Comparison of ENCODE assay signal across 10 cellular contexts in the genomic region with DNA sequence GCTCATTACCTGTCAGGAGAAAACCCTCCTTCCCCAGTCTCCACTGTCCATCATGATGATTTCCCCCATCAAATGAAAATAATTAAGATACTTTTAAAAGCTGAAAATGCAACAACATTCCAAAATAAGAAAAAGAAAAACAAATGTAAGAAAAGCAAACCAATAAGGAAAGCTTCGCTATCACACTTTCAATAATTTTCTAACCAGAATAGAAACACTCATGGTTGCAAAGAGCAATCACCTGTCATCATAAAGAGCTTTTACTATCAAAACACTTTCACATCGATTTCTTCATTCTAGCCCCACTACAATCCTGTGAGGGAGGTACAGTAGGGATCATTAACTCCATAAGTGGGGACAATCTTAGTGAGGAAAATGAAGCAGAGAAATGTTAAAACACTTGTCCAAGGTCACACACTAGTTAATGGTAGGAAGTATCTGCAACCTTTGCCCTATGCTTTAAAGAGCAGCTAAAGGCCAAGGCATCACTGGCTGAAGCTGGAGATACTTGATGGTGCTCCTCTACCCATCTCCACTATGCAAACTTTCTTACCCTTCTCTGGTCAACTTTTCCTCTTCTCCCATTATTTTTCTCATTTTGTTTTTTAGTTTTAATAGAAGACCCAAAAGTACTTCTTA. TPM values are rescaled to one million over a fixed set of nuclear protein-coding genes. Genes with fewer than 3 reads are reported as not detected.
DNase-seq lines count a peak whose midpoint lies in the region; ATAC-seq and TF ChIP-seq lines count a peak whose summit lies in the region.
"Had no signal": no experiment of that assay in that cellular context is flagged by ENCODE, and none has a peak within 500 bp of the region (broad histone marks: within the 10 kb centered on the region; RNA-seq: fewer than 3 reads in every experiment).

No MANE protein-coding gene starts in this region.

- H3K36me3 ChIP-seq in DND-41 (ENCODE audit: insufficient read depth, low read length) = peaks cover 24% of the 10 kb centered on the region
- peaks cover 18% of the 10 kb centered on the region for H3K36me3 ChIP-seq in SK-N-MC (ENCODE audit: insufficient read depth, low read length)
- H3K36me3 ChIP-seq: prostate gland had no signal

- no peak for TF ChIP-seq CTCF in AG04450 (IDR thresholded peaks at IDR 0.05; ENCODE audit: low read depth, low read length)
- TF ChIP-seq CTCF in DND-41 (IDR thresholded peaks at IDR 0.05; ENCODE audit: borderline replicate concordance, extremely low read depth, low read length, poor library complexity, severe bottlenecking) = no peak

- POLR2A ChIA-PET in AG04450 (lab: Yijun Ruan, JAX) = interaction anchor here (0.7 kb wide), 1 partner anchor 506 kb away, joined by 3 read pairs; no protein-coding TSS in a partner anchor

- no peak for ATAC-seq in DND-41 (ENCODE audit: insufficient read depth, low read depth)
- no peak for ATAC-seq in memory B cell (ENCODE audit: low read depth)
- ATAC-seq in GM18858 (IDR thresholded peaks at IDR 0.05; ENCODE audit: unreplicated experiment) = no peak
- ATAC-seq in GM19328 (IDR thresholded peaks at IDR 0.05; ENCODE audit: unreplicated experiment) = no peak
- ATAC-seq in HG03139 (IDR thresholded peaks at IDR 0.05; ENCODE audit: unreplicated experiment) = no peak

- H3K9me3 Mint-ChIP-seq in memory B cell = no peaks in the 10 kb centered on the region

- CTCF ChIA-PET in AG04450 (lab: Charles Lee) = no interaction called here

- peak overlapping the region; percentile 77 for H3K4me2 ChIP-seq in DND-41 (ENCODE audit: insufficient read depth, low read length)

- H3K27me3 Mint-ChIP-seq in memory B cell = no peaks in the 10 kb centered on the region

- no peaks in the 10 kb centered on the region for H3K36me3 Mint-ChIP-seq in memory B cell

- no peaks in the 10 kb centered on the region for H3K27me3 ChIP-seq in AG04450 (ENCODE audit: control insufficient read depth, insufficient read depth, low read length)
- no peaks in the 10 kb centered on the region for H3K27me3 ChIP-seq in DND-41 (ENCODE audit: insufficient read depth, low read length, poor library complexity)

- H3K9ac ChIP-seq in DND-41 (ENCODE audit: low read depth, low read length) (peak overlapping the region; percentile 63; the same call in 1 of the 2 replicates), SK-N-MC (ENCODE audit: insufficient read length) (peak overlapping the region; percentile 88)

- no peak overlapping the region for H3K27ac ChIP-seq in AG04450 (ENCODE audit: low read depth, low read length)
- H3K27ac ChIP-seq in DND-41 (ENCODE audit: low read length) = no peak overlapping the region
- no peak overlapping the region for H3K27ac ChIP-seq in SK-N-MC
- H3K27ac ChIP-seq: prostate gland had no signal

- no peak overlapping the region for H2AFZ ChIP-seq in DND-41 (ENCODE audit: low read depth, low read length)

- peak overlapping the region; percentile 17; the same call in 1 of the 2 replicates for H3K4me3 ChIP-seq in AG04450 (ENCODE audit: low read depth, low read length)
- H3K4me3 ChIP-seq in DND-41 (ENCODE audit: low read depth in 1 of 2, low read length in 2 of 2) = peak overlapping the region in 1 of 2 experiments; percentile 64; a peak in 1 of 4 replicates
- H3K4me3 ChIP-seq in SK-N-MC = peak overlapping the region; percentile 95
- H3K4me3 ChIP-seq: prostate gland had no signal

- peak overlapping the region; percentile 27 for H3K4me3 Mint-ChIP-seq in memory B cell

- DNase-seq in AG04450 (ENCODE audit: low read depth, low spot score) (no peak), DND-41 (no peak), SK-N-MC (ENCODE audit: low read depth, low spot score) (no peak), memory B cell (ENCODE audit: low spot score in 2 of 2) (no peak), NCI-H1092 (lab: John Stamatoyannopoulos, UW) (no peak)
- DNase-seq: foreskin melanocyte had no signal

- H3K27ac Mint-ChIP-seq in memory B cell = peak overlapping the region; percentile 40

- peaks cover 24% of the 10 kb centered on the region for H3K4me1 Mint-ChIP-seq in memory B cell

- H3K9me3 ChIP-seq in AG04450 (ENCODE audit: control insufficient read depth, insufficient read depth, low read length) (no peaks in the 10 kb centered on the region; the same call in 1 of the 2 replicates), DND-41 (ENCODE audit: insufficient read depth, low read length, severe bottlenecking) (no peaks in the 10 kb centered on the region), SK-N-MC (ENCODE audit: low read depth, low read length) (no peaks in the 10 kb centered on the region)
- H3K9me3 ChIP-seq: prostate gland had no signal

- peaks cover 50% of the 10 kb centered on the region for H3K4me1 ChIP-seq in DND-41 (ENCODE audit: insufficient read depth, low read length)

- H3K79me2 ChIP-seq in DND-41 (ENCODE audit: insufficient read depth, low read length) = peaks cover 67% of the 10 kb centered on the region

- peaks cover 19% of the 10 kb centered on the region; the same call in 1 of the 2 replicates for H4K20me1 ChIP-seq in DND-41 (ENCODE audit: insufficient read depth, low read length)

RNA-seq across cellular contexts. Expression of a gene that starts 2.6 kb away (rescaled TPM):
- 37.4 and 43.8 TPM in 2 replicates for polyA plus RNA-seq in AG04450 (2011; rRNA removed)
- 28.9 and 32.4 TPM in 2 replicates for polyA minus RNA-seq in AG04450 (2011; rRNA and poly(A)+ RNA removed)

RNA-seq across cellular contexts. Expression of a gene that starts 36.6 kb away (rescaled TPM):
- polyA plus RNA-seq in AG04450 (2011; rRNA removed) = 234 and 272 TPM in 2 replicates
- polyA minus RNA-seq in AG04450 (2011; rRNA and poly(A)+ RNA removed) = 167 and 183 TPM in 2 replicates

RNA-seq across cellular contexts. Expression of a gene that starts 53.9 kb away (rescaled TPM):
- polyA plus RNA-seq in AG04450 (2011; rRNA removed) = 0.09 and 0.21 TPM in 2 replicates
- 0.18 and 0.48 TPM in 2 replicates for polyA minus RNA-seq in AG04450 (2011; rRNA and poly(A)+ RNA removed)

RNA-seq across cellular contexts. Expression of a gene that starts 58.7 kb away (rescaled TPM):
- polyA plus RNA-seq in AG04450 (2011; rRNA removed) = 21.4 and 25.0 TPM in 2 replicates
- 20.6 and 22.4 TPM in 2 replicates for polyA minus RNA-seq in AG04450 (2011; rRNA and poly(A)+ RNA removed)
